Comparison of ENCODE assay signal across 1 cellular context in the genomic region with DNA sequence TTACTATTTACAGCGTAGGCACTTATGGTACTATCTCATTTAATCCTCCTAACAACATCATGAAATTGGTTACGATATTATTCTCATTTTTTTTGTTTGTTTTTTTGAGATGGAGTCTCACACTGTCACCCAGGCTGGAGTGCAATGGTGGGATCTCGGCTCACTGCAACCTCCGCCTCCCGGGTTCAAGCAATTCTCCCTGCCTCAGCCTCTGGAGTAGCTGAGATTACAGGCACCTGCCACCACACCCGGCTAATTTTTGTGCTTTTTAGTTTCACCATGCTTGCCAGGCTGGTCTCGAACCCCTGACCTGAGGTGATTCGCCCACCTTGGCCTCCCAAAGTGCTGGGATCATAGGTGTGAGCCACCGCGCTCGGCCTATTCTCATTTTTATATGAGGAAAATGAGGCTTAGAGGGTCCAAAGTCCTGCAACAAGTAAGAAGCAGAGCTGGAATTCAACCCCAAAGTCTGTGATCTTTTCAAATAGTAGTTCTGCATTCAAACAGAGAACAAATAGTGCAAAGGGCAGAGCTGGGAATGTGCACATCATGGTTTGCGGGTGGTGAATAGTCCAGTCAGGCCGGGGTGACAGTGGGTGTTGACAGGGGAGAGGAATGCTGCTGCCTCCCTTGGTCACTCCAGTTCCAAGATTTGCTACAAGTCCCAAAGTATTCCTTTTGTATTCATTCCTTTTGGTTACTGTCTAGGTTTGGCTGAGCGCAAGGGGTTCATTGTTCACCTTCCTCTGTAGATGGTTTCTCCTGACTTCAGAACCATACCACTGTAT.
A peak's percentile ranks its signal among the peaks of the same experiment; 100 is the strongest.
TF ChIP-seq lines count a peak whose summit lies in the region.

No MANE protein-coding gene starts in this region.

TF ChIP-seq in HepG2, 621 proteins besides CTCF, POLR2A, EP300 and RAD21 (continued from another document and continues in another):
- TF ChIP-seq, protein P1, sequence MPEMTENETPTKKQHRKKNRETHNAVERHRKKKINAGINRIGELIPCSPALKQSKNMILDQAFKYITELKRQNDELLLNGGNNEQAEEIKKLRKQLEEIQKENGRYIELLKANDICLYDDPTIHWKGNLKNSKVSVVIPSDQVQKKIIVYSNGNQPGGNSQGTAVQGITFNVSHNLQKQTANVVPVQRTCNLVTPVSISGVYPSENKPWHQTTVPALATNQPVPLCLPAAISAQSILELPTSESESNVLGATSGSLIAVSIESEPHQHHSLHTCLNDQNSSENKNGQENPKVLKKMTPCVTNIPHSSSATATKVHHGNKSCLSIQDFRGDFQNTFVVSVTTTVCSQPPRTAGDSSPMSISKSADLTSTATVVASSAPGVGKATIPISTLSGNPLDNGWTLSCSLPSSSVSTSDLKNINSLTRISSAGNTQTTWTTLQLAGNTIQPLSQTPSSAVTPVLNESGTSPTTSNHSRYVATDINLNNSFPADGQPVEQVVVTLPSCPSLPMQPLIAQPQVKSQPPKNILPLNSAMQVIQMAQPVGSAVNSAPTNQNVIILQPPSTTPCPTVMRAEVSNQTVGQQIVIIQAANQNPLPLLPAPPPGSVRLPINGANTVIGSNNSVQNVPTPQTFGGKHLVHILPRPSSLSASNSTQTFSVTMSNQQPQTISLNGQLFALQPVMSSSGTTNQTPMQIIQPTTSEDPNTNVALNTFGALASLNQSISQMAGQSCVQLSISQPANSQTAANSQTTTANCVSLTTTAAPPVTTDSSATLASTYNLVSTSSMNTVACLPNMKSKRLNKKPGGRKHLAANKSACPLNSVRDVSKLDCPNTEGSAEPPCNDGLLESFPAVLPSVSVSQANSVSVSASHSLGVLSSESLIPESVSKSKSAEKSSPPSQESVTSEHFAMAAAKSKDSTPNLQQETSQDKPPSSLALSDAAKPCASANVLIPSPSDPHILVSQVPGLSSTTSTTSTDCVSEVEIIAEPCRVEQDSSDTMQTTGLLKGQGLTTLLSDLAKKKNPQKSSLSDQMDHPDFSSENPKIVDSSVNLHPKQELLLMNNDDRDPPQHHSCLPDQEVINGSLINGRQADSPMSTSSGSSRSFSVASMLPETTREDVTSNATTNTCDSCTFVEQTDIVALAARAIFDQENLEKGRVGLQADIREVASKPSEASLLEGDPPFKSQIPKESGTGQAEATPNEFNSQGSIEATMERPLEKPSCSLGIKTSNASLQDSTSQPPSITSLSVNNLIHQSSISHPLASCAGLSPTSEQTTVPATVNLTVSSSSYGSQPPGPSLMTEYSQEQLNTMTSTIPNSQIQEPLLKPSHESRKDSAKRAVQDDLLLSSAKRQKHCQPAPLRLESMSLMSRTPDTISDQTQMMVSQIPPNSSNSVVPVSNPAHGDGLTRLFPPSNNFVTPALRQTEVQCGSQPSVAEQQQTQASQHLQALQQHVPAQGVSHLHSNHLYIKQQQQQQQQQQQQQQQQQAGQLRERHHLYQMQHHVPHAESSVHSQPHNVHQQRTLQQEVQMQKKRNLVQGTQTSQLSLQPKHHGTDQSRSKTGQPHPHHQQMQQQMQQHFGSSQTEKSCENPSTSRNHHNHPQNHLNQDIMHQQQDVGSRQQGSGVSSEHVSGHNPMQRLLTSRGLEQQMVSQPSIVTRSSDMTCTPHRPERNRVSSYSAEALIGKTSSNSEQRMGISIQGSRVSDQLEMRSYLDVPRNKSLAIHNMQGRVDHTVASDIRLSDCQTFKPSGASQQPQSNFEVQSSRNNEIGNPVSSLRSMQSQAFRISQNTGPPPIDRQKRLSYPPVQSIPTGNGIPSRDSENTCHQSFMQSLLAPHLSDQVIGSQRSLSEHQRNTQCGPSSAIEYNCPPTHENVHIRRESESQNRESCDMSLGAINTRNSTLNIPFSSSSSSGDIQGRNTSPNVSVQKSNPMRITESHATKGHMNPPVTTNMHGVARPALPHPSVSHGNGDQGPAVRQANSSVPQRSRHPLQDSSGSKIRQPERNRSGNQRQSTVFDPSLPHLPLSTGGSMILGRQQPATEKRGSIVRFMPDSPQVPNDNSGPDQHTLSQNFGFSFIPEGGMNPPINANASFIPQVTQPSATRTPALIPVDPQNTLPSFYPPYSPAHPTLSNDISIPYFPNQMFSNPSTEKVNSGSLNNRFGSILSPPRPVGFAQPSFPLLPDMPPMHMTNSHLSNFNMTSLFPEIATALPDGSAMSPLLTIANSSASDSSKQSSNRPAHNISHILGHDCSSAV (CRISPR knock-in tag; IDR thresholded peaks at IDR 0.05; ENCODE audit: borderline replicate concordance), result no peak
- TF ChIP-seq, protein P2, sequence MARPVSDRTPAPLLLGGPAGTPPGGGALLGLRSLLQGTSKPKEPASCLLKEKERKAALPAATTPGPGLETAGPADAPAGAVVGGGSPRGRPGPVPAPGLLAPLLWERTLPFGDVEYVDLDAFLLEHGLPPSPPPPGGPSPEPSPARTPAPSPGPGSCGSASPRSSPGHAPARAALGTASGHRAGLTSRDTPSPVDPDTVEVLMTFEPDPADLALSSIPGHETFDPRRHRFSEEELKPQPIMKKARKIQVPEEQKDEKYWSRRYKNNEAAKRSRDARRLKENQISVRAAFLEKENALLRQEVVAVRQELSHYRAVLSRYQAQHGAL (CRISPR knock-in tag; IDR thresholded peaks at IDR 0.05; ENCODE audit: not compliant biosample characterization), result no peak
- TF ChIP-seq RARA (CRISPR knock-in tag; IDR thresholded peaks at IDR 0.05), result peak; percentile 80
- TF ChIP-seq MBD4 (IDR thresholded peaks at IDR 0.05; ENCODE audit: borderline replicate concordance, low read length), result no peak
- TF ChIP-seq, protein P3, sequence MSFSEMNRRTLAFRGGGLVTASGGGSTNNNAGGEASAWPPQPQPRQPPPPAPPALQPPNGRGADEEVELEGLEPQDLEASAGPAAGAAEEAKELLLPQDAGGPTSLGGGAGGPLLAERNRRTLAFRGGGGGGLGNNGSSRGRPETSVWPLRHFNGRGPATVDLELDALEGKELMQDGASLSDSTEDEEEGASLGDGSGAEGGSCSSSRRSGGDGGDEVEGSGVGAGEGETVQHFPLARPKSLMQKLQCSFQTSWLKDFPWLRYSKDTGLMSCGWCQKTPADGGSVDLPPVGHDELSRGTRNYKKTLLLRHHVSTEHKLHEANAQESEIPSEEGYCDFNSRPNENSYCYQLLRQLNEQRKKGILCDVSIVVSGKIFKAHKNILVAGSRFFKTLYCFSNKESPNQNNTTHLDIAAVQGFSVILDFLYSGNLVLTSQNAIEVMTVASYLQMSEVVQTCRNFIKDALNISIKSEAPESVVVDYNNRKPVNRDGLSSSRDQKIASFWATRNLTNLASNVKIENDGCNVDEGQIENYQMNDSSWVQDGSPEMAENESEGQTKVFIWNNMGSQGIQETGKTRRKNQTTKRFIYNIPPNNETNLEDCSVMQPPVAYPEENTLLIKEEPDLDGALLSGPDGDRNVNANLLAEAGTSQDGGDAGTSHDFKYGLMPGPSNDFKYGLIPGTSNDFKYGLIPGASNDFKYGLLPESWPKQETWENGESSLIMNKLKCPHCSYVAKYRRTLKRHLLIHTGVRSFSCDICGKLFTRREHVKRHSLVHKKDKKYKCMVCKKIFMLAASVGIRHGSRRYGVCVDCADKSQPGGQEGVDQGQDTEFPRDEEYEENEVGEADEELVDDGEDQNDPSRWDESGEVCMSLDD (CRISPR knock-in tag; IDR thresholded peaks at IDR 0.05; ENCODE audit: borderline replicate concordance), result no peak; the same call in 1 of the 2 replicates
- 0 out of 2 replicates have a peak, but pooled peaks have one; percentile 21 for TF ChIP-seq ZNF816 (CRISPR knock-in tag; IDR thresholded peaks at IDR 0.05; ENCODE audit: borderline replicate concordance)
- TF ChIP-seq, protein P4, sequence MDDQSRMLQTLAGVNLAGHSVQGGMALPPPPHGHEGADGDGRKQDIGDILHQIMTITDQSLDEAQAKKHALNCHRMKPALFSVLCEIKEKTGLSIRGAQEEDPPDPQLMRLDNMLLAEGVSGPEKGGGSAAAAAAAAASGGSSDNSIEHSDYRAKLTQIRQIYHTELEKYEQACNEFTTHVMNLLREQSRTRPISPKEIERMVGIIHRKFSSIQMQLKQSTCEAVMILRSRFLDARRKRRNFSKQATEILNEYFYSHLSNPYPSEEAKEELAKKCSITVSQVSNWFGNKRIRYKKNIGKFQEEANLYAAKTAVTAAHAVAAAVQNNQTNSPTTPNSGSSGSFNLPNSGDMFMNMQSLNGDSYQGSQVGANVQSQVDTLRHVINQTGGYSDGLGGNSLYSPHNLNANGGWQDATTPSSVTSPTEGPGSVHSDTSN (CRISPR knock-in tag; IDR thresholded peaks at IDR 0.05; ENCODE audit: borderline replicate concordance), result no peak
- no peak for TF ChIP-seq ZNF782 (CRISPR knock-in tag; IDR thresholded peaks at IDR 0.05; ENCODE audit: borderline replicate concordance)
- peak; percentile 50 to 67; a peak in 2 of 4 replicates for TF ChIP-seq HMGXB4 (CRISPR knock-in tag; IDR thresholded peaks at IDR 0.05; ENCODE audit: borderline replicate concordance in 1 of 2, low read depth in 1 of 2)
- no peak for TF ChIP-seq ZNF260 (CRISPR knock-in tag; IDR thresholded peaks at IDR 0.05; ENCODE audit: borderline replicate concordance, low read depth)
- TF ChIP-seq, protein P5, sequence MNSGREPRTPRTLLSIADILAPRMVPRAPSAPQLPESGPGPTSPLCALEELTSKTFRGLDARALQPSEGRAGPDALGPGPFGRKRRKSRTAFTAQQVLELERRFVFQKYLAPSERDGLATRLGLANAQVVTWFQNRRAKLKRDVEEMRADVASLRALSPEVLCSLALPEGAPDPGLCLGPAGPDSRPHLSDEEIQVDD (CRISPR knock-in tag; IDR thresholded peaks at IDR 0.05; ENCODE audit: borderline replicate concordance), result no peak
- no peak for TF ChIP-seq ZNF414 (CRISPR knock-in tag; IDR thresholded peaks at IDR 0.05)
- TF ChIP-seq ELF3 (CRISPR knock-in tag; IDR thresholded peaks at IDR 0.05), result peak; percentile 72
- no peak for TF ChIP-seq KDM2A (CRISPR knock-in tag; IDR thresholded peaks at IDR 0.05; ENCODE audit: borderline replicate concordance, low read depth)
- TF ChIP-seq POLR2AphosphoS2 (IDR thresholded peaks at IDR 0.05; ENCODE audit: low read depth, low read length), result no peak
- peak; percentile 47; the same call in 1 of the 2 replicates for TF ChIP-seq TAF1 (CRISPR knock-in tag; IDR thresholded peaks at IDR 0.05)
- TF ChIP-seq ZNF274 (CRISPR knock-in tag; IDR thresholded peaks at IDR 0.05), result no peak
- TF ChIP-seq, protein P6, sequence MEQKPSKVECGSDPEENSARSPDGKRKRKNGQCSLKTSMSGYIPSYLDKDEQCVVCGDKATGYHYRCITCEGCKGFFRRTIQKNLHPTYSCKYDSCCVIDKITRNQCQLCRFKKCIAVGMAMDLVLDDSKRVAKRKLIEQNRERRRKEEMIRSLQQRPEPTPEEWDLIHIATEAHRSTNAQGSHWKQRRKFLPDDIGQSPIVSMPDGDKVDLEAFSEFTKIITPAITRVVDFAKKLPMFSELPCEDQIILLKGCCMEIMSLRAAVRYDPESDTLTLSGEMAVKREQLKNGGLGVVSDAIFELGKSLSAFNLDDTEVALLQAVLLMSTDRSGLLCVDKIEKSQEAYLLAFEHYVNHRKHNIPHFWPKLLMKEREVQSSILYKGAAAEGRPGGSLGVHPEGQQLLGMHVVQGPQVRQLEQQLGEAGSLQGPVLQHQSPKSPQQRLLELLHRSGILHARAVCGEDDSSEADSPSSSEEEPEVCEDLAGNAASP (CRISPR knock-in tag; IDR thresholded peaks at IDR 0.05; ENCODE audit: borderline replicate concordance), result peak; percentile 58; the same call in 1 of the 2 replicates
- TF ChIP-seq PHB2 (IDR thresholded peaks at IDR 0.05; ENCODE audit: partially characterized antibody), result no peak
- TF ChIP-seq, protein P7, sequence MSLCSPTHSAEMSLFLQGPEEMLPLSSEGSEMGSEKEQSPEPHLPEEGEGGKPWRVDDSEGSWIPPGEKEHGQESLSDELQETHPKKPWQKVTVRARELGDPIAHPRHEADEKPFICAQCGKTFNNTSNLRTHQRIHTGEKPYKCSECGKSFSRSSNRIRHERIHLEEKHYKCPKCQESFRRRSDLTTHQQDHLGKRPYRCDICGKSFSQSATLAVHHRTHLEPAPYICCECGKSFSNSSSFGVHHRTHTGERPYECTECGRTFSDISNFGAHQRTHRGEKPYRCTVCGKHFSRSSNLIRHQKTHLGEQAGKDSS (CRISPR knock-in tag; IDR thresholded peaks at IDR 0.05; ENCODE audit: borderline replicate concordance, low read depth), result no peak
- TF ChIP-seq, protein P8, sequence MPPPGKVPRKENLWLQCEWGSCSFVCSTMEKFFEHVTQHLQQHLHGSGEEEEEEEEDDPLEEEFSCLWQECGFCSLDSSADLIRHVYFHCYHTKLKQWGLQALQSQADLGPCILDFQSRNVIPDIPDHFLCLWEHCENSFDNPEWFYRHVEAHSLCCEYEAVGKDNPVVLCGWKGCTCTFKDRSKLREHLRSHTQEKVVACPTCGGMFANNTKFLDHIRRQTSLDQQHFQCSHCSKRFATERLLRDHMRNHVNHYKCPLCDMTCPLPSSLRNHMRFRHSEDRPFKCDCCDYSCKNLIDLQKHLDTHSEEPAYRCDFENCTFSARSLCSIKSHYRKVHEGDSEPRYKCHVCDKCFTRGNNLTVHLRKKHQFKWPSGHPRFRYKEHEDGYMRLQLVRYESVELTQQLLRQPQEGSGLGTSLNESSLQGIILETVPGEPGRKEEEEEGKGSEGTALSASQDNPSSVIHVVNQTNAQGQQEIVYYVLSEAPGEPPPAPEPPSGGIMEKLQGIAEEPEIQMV (CRISPR knock-in tag; IDR thresholded peaks at IDR 0.05; ENCODE audit: low read depth), result no peak
- TF ChIP-seq ZNF747 (CRISPR knock-in tag; IDR thresholded peaks at IDR 0.05; ENCODE audit: borderline replicate concordance), result no peak
- peak; percentile 43; the same call in 1 of the 2 replicates for TF ChIP-seq GABPB1 (CRISPR knock-in tag; IDR thresholded peaks at IDR 0.05)
- no peak; the same call in 1 of the 2 replicates for TF ChIP-seq ERF (CRISPR knock-in tag; IDR thresholded peaks at IDR 0.05)
- no peak for TF ChIP-seq U2AF1 (optimal IDR thresholded peaks at IDR 0.05; ENCODE audit: low read depth, low read length)
- TF ChIP-seq HDAC1 (CRISPR knock-in tag; IDR thresholded peaks at IDR 0.05), result peak; percentile 86
